In genomic region chr18:47795448-47795843, GRCh38 we compare ENCODE assay signal across 35 cellular contexts.
DNase-seq lines count a peak whose midpoint lies in the region; ATAC-seq, FAIRE-seq and TF ChIP-seq lines count a peak whose summit lies in the region.
"Had no signal": no experiment of that assay in that cellular context is flagged by ENCODE, and none has a peak within 500 bp of the region (broad histone marks: within the 10 kb centered on the region; RNA-seq: fewer than 3 reads in every experiment).

No MANE protein-coding gene starts in this region.

- peaks cover 7% of the 10 kb centered on the region for H3K4me1 Mint-ChIP-seq in astrocyte (ENCODE audit: low read depth, unreplicated experiment)
- H3K4me1 Mint-ChIP-seq: activated CD4-positive, alpha-beta T cell treated with anti-CD3 and anti-CD28 coated beads for 36 hours; activated naive CD4-positive, alpha-beta T cell treated with anti-CD3 and anti-CD28 coated beads, Interleukin-2, amount 50 U/mL, for 24 hours; CD4-positive, alpha-beta memory T cell; memory B cell; stimulated activated naive CD8-positive, alpha-beta T cell treated with anti-CD3 and anti-CD28 coated beads, Interleukin-15, amount 100 ng/mL, for 72 hours had no signal

- WGBS in heart left ventricle, 4 donors: 31 to 45% (median 35%) methylated on average over 8 of the region's 8 CpGs

- ATAC-seq in heart left ventricle: peak in 3 of 4 donors; percentile 15 to 67 (median 50)
- peak; percentile 4 for ATAC-seq in thoracic aorta (ENCODE audit: insufficient number of reproducible peaks, low FRiP score, low read depth)
- ATAC-seq: activated CD4-positive, alpha-beta T cell treated with anti-CD3 and anti-CD28 coated beads for 36 hours; esophagus mucosa; GM12878; K562; Panc1; right lobe of liver; stimulated activated naive CD8-positive, alpha-beta T cell treated with anti-CD3 and anti-CD28 coated beads, Interleukin-15, amount 100 ng/mL, for 72 hours had no signal

- H3K4me2 ChIP-seq in astrocyte (ENCODE audit: low read length): peak overlapping the region; percentile 26
- H3K4me2 ChIP-seq: hepatocyte had no signal

- no peak overlapping the region for H3K9ac ChIP-seq in astrocyte (ENCODE audit: low read length)

- H4K20me1 ChIP-seq in astrocyte (ENCODE audit: insufficient read depth, low read length): no peaks in the 10 kb centered on the region

- no peak overlapping the region for H2AFZ ChIP-seq in astrocyte (ENCODE audit: low read depth, low read length)
- H2AFZ ChIP-seq: hepatocyte had no signal

- no peak for TF ChIP-seq POLR2A in heart left ventricle (IDR thresholded peaks at IDR 0.05)

- DNase-seq in heart left ventricle: peak in 1 of 5 donors; percentile 25
- no peak for DNase-seq in cardiac septum (ENCODE audit: low spot score)
- DNase-seq in astrocyte (ENCODE audit: low read depth): no peak
- DNase-seq in right atrium auricular region (ENCODE audit: low spot score): peak; percentile 55
- no peak for DNase-seq in thoracic aorta (ENCODE audit: low spot score)
- DNase-seq in NCI-H146 treated with DMSO at 0.1 percent for 48 hours (lab: John Stamatoyannopoulos, UW; ENCODE audit: unreplicated experiment): no peak
- DNase-seq in GM19239 (ENCODE audit: insufficient read length, low spot score): no peak
- no peak for DNase-seq in hypothalamus (lab: John Stamatoyannopoulos, UW)
- DNase-seq: activated CD4-positive, alpha-beta T cell treated with anti-CD3 and anti-CD28 coated beads for 36 hours; activated CD8-positive, alpha-beta memory T cell treated with anti-CD3 and anti-CD28 coated beads for 24 hours; activated T-cell treated with anti-CD3 and anti-CD28 coated beads for 4 hours; AML-193; amniotic stem cell; CD4-positive, alpha-beta memory T cell; NCI-H2081; NCI-H2227 treated with DMSO at 0.1 percent for 48 hours; NCI-H526; right lobe of liver; SHP77 treated with DMSO at 0.1 percent for 48 hours; stimulated activated CD4-positive, alpha-beta T cell treated with anti-CD3 and anti-CD28 coated beads, Interleukin-12 subunit alpha, Interleukin-12 subunit beta, amount 100 ng/mL, for 4 hours; stimulated activated CD4-positive, alpha-beta T cell treated with anti-CD3 and anti-CD28 coated beads, Interleukin-2, amount 100 ng/mL, for 48 hours; stimulated activated naive CD8-positive, alpha-beta T cell treated with anti-CD3 and anti-CD28 coated beads, Interleukin-15, amount 100 ng/mL, for 72 hours; T-helper 9 cell; thyroid gland; uterus had no signal

- no peaks in the 10 kb centered on the region for H3K27me3 ChIP-seq in heart left ventricle
- no peaks in the 10 kb centered on the region for H3K27me3 ChIP-seq in astrocyte (ENCODE audit: insufficient read depth, low read length)
- no peaks in the 10 kb centered on the region for H3K27me3 ChIP-seq in right atrium auricular region
- H3K27me3 ChIP-seq in thoracic aorta (replicated peaks; ENCODE audit: insufficient read depth): no peaks in the 10 kb centered on the region
- H3K27me3 ChIP-seq: cardiac muscle cell, hepatocyte, right lobe of liver, thyroid gland, uterus had no signal

- H3K4me3 ChIP-seq in heart left ventricle: peak overlapping the region in 1 of 12 donors; percentile 0
- no peak overlapping the region for H3K4me3 ChIP-seq in astrocyte (ENCODE audit: insufficient read depth, low read depth, low read length)
- peak overlapping the region in 1 of 2 donors; percentile 14 for H3K4me3 ChIP-seq in right atrium auricular region
- peak overlapping the region; percentile 30 for H3K4me3 ChIP-seq in thoracic aorta
- H3K4me3 ChIP-seq: cardiac muscle cell, GM12878, hepatocyte, K562, right lobe of liver, thyroid gland, uterus had no signal

- H3K9me3 ChIP-seq in heart left ventricle (no peaks in the 10 kb centered on the region), astrocyte (ENCODE audit: insufficient read depth, low read depth, low read length) (no peaks in the 10 kb centered on the region), right atrium auricular region (no peaks in the 10 kb centered on the region), thoracic aorta (no peaks in the 10 kb centered on the region)
- H3K9me3 ChIP-seq: right lobe of liver, thyroid gland, uterus had no signal

- no peaks in the 10 kb centered on the region for H3K36me3 ChIP-seq in heart left ventricle
- no peaks in the 10 kb centered on the region for H3K36me3 ChIP-seq in astrocyte (ENCODE audit: insufficient read depth, low read length)
- H3K36me3 ChIP-seq in right atrium auricular region: no peaks in the 10 kb centered on the region
- no peaks in the 10 kb centered on the region for H3K36me3 ChIP-seq in thoracic aorta
- H3K36me3 ChIP-seq: cardiac muscle cell, right lobe of liver, thyroid gland, uterus had no signal

- H3K4me1 ChIP-seq in heart left ventricle: peaks cover 0 to 14% (median 9%) of the 10 kb centered on the region in 12 donors
- no peaks in the 10 kb centered on the region for H3K4me1 ChIP-seq in astrocyte (ENCODE audit: insufficient read depth, low read length)
- H3K4me1 ChIP-seq in right atrium auricular region: peaks cover 0 to 15% of the 10 kb centered on the region in 2 donors
- peaks cover 7 to 16% of the 10 kb centered on the region in 2 donors for H3K4me1 ChIP-seq in thoracic aorta (ENCODE audit: control insufficient read depth in 1 of 2, low read depth in 2 of 2)
- H3K4me1 ChIP-seq: right lobe of liver, uterus had no signal

- no peaks in the 10 kb centered on the region for H3K79me2 ChIP-seq in astrocyte (ENCODE audit: insufficient read depth, low read length)
- H3K79me2 ChIP-seq: hepatocyte had no signal

- no peaks in the 10 kb centered on the region for H3K9me3 Mint-ChIP-seq in astrocyte (ENCODE audit: unreplicated experiment)
- H3K9me3 Mint-ChIP-seq: activated naive CD4-positive, alpha-beta T cell treated with anti-CD3 and anti-CD28 coated beads, Interleukin-2, amount 50 U/mL, for 24 hours; activated T-helper 2 cell treated with anti-CD3 and anti-CD28 coated beads, Interferon-gamma antibody, Interleukin-2, Interleukin-4, amounts not matched to agents 10 μg/mL and 5 μg/mL and 100 μg/mL, durations not matched to agents 14 hours and 24 hours and 36 hours; CD4-positive, alpha-beta memory T cell; memory B cell; stimulated activated naive CD8-positive, alpha-beta T cell treated with anti-CD3 and anti-CD28 coated beads, Interleukin-15, amount 100 ng/mL, for 72 hours had no signal

- H3K36me3 Mint-ChIP-seq in astrocyte (ENCODE audit: low read depth, unreplicated experiment): no peaks in the 10 kb centered on the region
- H3K36me3 Mint-ChIP-seq: activated naive CD4-positive, alpha-beta T cell treated with anti-CD3 and anti-CD28 coated beads, Interleukin-2, amount 50 U/mL, for 24 hours; CD4-positive, alpha-beta memory T cell; memory B cell had no signal

- TF ChIP-seq CTCF in heart left ventricle (IDR thresholded peaks at IDR 0.05) (no peak), astrocyte (IDR thresholded peaks at IDR 0.05; ENCODE audit: insufficient read depth, low read depth, low read length) (no peak), right atrium auricular region (IDR thresholded peaks at IDR 0.05) (no peak), thoracic aorta (IDR thresholded peaks at IDR 0.05) (no peak)

- no peak overlapping the region for H3K4me3 Mint-ChIP-seq in astrocyte (ENCODE audit: unreplicated experiment)
- H3K4me3 Mint-ChIP-seq: activated CD4-positive, alpha-beta T cell treated with anti-CD3 and anti-CD28 coated beads for 36 hours; activated naive CD4-positive, alpha-beta T cell treated with anti-CD3 and anti-CD28 coated beads, Interleukin-2, amount 50 U/mL, for 24 hours; CD4-positive, alpha-beta memory T cell; memory B cell; stimulated activated naive CD8-positive, alpha-beta T cell treated with anti-CD3 and anti-CD28 coated beads, Interleukin-15, amount 100 ng/mL, for 72 hours had no signal

- H3K27ac ChIP-seq in heart left ventricle (no peak overlapping the region), astrocyte (ENCODE audit: low read depth, low read length) (no peak overlapping the region), right atrium auricular region (no peak overlapping the region), thoracic aorta (no peak overlapping the region)
- H3K27ac ChIP-seq: cardiac muscle cell, hepatocyte, right lobe of liver, thyroid gland, uterus had no signal

- H3K27ac Mint-ChIP-seq in astrocyte (ENCODE audit: unreplicated experiment): no peak overlapping the region
- H3K27ac Mint-ChIP-seq: activated CD4-positive, alpha-beta T cell treated with anti-CD3 and anti-CD28 coated beads for 36 hours; activated naive CD4-positive, alpha-beta T cell treated with anti-CD3 and anti-CD28 coated beads, Interleukin-2, amount 50 U/mL, for 24 hours; activated T-helper 2 cell treated with anti-CD3 and anti-CD28 coated beads, Interferon-gamma antibody, Interleukin-2, Interleukin-4, amounts not matched to agents 10 μg/mL and 5 μg/mL and 100 μg/mL, durations not matched to agents 14 hours and 24 hours and 36 hours; memory B cell had no signal

- no peak for FAIRE-seq in astrocyte (lab: Jason Lieb, UNC)
- FAIRE-seq in GM19239 (lab: Jason Lieb, UNC): no peak
- FAIRE-seq: frontal cortex, GM12878, K562 had no signal

- intact Hi-C loops in heart left ventricle (cut with DNase I) (no loop called here), cardiac septum (cut with DNase I) (no loop called here)

- H3K27me3 Mint-ChIP-seq in astrocyte (ENCODE audit: low read depth, unreplicated experiment): peaks cover 12% of the 10 kb centered on the region
